26 cellular contexts compared by ENCODE assay signal in the genomic region with DNA sequence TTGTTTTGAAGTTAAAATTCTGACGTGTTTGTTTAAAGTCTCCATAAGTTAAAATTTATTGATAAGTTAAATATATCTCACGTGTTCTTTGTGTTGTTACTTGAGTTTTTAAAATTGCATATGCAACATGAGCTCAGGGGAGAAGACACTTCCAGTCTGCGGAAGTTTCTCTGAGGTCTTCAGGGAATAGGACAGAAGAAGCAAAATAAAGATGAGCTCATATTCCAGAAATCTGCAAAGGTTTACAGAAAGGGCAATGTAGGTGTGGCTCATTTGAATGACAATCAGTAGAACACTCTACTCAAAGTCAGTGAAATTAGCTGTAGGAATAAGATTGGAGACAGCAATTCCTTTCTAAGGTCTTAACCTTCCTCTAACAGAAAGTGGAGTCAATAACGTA. TPM values are rescaled to one million over a fixed set of nuclear protein-coding genes. Genes with fewer than 3 reads are reported as not detected.
"Had no signal": no experiment of that assay in that cellular context is flagged by ENCODE, and none has a peak within 500 bp of the region (broad histone marks: within the 10 kb centered on the region; RNA-seq: fewer than 3 reads in every experiment).

No MANE protein-coding gene starts in this region.

- H3K9me3 ChIP-seq: colonic mucosa, esophagus squamous epithelium, gastrocnemius medialis, left ventricle myocardium inferior, right lobe of liver, thoracic aorta had no signal

- H3K79me2 ChIP-seq: hepatocyte had no signal

- H3K4me1 ChIP-seq: colonic mucosa, esophagus squamous epithelium, right lobe of liver had no signal

- H3K4me3 ChIP-seq: colonic mucosa, esophagus squamous epithelium, gastrocnemius medialis, hepatocyte, left ventricle myocardium inferior, right lobe of liver, skin epidermis, thoracic aorta had no signal

- H3K4me2 ChIP-seq: hepatocyte had no signal

- H3K27ac ChIP-seq: colonic mucosa, epithelial cell of prostate, esophagus squamous epithelium, hepatocyte, left ventricle myocardium inferior, right lobe of liver, skin epidermis, thoracic aorta had no signal

- DNase-seq: activated CD4-positive, alpha-beta memory T cell treated with anti-CD3 and anti-CD28 coated beads, Interleukin-2, amount 10 ng/mL, durations not matched to agents 7 days and 5 days; activated CD4-positive, alpha-beta T cell treated with anti-CD3 and anti-CD28 coated beads for 1 hour; activated CD4-positive, alpha-beta T cell treated with anti-CD3 and anti-CD28 coated beads, Interleukin-2, amount 10 ng/mL, durations not matched to agents 7 days and 5 days; activated CD8-positive, alpha-beta memory T cell treated with anti-CD3 and anti-CD28 coated beads, Interleukin-2, amount 50 U/mL, for 48 hours; activated gamma-delta T cell; activated naive CD4-positive, alpha-beta T cell treated with anti-CD3 and anti-CD28 coated beads, Interleukin-2, amount 10 ng/mL, durations not matched to agents 7 days and 5 days; activated T-cell treated with anti-CD3 and anti-CD28 coated beads, Interleukin-2, amount 50 U/mL, for 24 hours; amniotic stem cell; colonic mucosa; effector CD8-positive, alpha-beta T cell; esophagus squamous epithelium; gastrocnemius medialis; islet precursor cell; left ventricle myocardium inferior; posterior cingulate gyrus; right lobe of liver; stimulated activated CD4-positive, alpha-beta T cell treated with anti-CD3 and anti-CD28 coated beads, Interleukin-12 subunit alpha, Interleukin-12 subunit beta, amount 100 ng/mL, for 4 hours; stimulated activated CD4-positive, alpha-beta T cell treated with anti-CD3 and anti-CD28 coated beads, Interleukin-4, amount 100 ng/mL, for 24 hours; T-helper 17 cell; T1000; trophoblast cell had no signal

- H2AFZ ChIP-seq: hepatocyte had no signal

- H3K27me3 ChIP-seq: colonic mucosa, esophagus squamous epithelium, gastrocnemius medialis, hepatocyte, right lobe of liver had no signal

- ATAC-seq: right lobe of liver; stimulated activated effector memory CD8-positive, alpha-beta T cell treated with anti-CD3 and anti-CD28 coated beads, Interleukin-12 subunit alpha, Interleukin-12 subunit beta, amount 100 ng/mL, for 72 hours; T-helper 17 cell had no signal

- H3K36me3 ChIP-seq: colonic mucosa, esophagus squamous epithelium, gastrocnemius medialis, left ventricle myocardium inferior, right lobe of liver, thoracic aorta had no signal

RNA-seq across cellular contexts. Expression of gene CACNA2D1, which starts 53.7 kb away (rescaled TPM):
- total RNA-seq: activated CD4-positive, alpha-beta memory T cell treated with anti-CD3 and anti-CD28 coated beads, Interleukin-2, amount 10 ng/mL, durations not matched to agents 7 days and 5 days; activated CD4-positive, alpha-beta T cell treated with anti-CD3 and anti-CD28 coated beads, Interleukin-2, amount 10 ng/mL, durations not matched to agents 7 days and 5 days; T-helper 17 cell had no signal
